Comparison of ENCODE assay signal across 8 cellular contexts in the genomic region with DNA sequence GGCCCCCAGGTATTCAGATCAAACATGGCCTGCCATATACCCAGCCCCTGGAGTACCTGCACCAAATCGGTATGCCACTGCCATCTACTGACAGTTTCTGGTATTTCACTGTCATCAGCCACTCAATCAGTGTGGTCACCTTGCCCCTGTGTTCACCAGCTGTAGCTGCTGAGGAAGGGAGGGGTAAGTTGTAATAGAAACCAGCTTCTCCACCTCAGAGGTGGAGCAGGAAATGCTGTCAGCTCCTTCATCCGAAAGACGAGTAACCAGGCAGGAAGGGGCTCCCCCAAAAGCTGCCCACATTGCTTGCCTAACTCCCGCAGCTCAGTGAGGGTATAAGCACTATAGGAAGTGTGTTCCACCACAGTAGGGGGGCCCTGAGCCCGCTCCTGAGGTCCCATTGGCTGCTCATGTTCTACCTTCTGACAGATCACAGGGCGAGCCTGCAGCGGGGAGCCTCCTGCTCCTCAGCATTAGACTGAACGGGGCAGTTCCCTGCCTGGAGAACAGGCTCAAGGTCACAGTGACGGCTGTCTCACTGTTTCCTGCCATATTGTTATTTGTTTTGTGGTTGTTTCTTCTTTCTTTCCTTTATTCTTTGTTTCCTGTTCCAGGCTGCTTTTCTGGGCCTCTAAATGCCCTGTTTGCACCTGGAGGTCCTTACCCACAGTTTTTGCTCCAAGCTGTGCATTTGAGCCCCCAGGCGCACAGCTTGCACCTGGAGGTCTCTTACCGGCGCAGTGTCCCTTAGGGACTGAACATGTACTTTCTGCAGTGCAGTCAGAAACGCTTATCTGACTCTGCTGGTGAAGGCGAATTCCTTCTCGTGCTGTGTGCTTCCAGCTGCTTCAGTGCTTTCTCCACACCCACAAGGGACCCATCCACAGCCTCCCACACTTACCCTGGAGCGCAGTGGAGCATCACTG.
A peak's percentile ranks its signal among the peaks of the same experiment; 100 is the strongest.
DNase-seq lines count a peak whose midpoint lies in the region; ATAC-seq and TF ChIP-seq lines count a peak whose summit lies in the region.

No MANE protein-coding gene starts in this region.

- DNase-seq in GM13977 (ENCODE audit: low spot score), result peak; percentile 35
- DNase-seq in HFF-Myc (ENCODE audit: extremely low read depth, low read depth), result peak; percentile 0
- peak; percentile 24 for DNase-seq in SK-N-MC (ENCODE audit: low read depth, low spot score)
- DNase-seq in activated naive CD4-positive, alpha-beta T cell treated with Interleukin-2 at 50 U/mL for 16 hours, result peak; percentile 66
- DNase-seq in right lobe of liver, result peak in 1 of 3 donors; percentile 43
- DNase-seq in osteocyte (ENCODE audit: extremely low spot score, unreplicated experiment), result no peak

- intact Hi-C loops in right lobe of liver (cut with DNase I), result no loop called here

- no peaks in the 10 kb centered on the region for H3K9me2 ChIP-seq in Loucy (replicated peaks; ENCODE audit: low read depth, low read length)

- H3K4me3 ChIP-seq in HFF-Myc (replicated peaks; ENCODE audit: low read depth, low read length) (no peak overlapping the region), Loucy (ENCODE audit: low read length, poor library complexity, severe bottlenecking) (peak overlapping the region; percentile 63), SK-N-MC (no peak overlapping the region), right lobe of liver (no peak overlapping the region)

- peak overlapping the region; percentile 29 for H3K27ac Mint-ChIP-seq in stimulated activated naive CD8-positive, alpha-beta T cell treated with anti-CD3 and anti-CD28 coated beads, Interleukin-15, Interleukin-2, amounts not matched to agents 100 ng/mL and 50 ng/mL, for 24 hours
- no peak overlapping the region for H3K27ac Mint-ChIP-seq in osteocyte (ENCODE audit: unreplicated experiment)

- no peaks in the 10 kb centered on the region for H3K36me3 Mint-ChIP-seq in stimulated activated naive CD8-positive, alpha-beta T cell treated with anti-CD3 and anti-CD28 coated beads, Interleukin-15, Interleukin-2, amounts not matched to agents 100 ng/mL and 50 ng/mL, for 24 hours (ENCODE audit: low read depth)
- peaks cover 1% of the 10 kb centered on the region for H3K36me3 Mint-ChIP-seq in osteocyte (ENCODE audit: unreplicated experiment)

- in situ Hi-C loops in GM13977 (cut with MboI; ENCODE audit: low pct_unique_long_range_greater_than_20kb, low sequenced_read_pairs, unreplicated experiment), result no loop called here

- H2AFZ ChIP-seq in Loucy (ENCODE audit: low read length), result peak overlapping the region; percentile 68

- H3K36me3 ChIP-seq in Loucy (ENCODE audit: insufficient read depth, low read length) (no peaks in the 10 kb centered on the region), SK-N-MC (ENCODE audit: insufficient read depth, low read length) (no peaks in the 10 kb centered on the region), right lobe of liver (no peaks in the 10 kb centered on the region)

- H3K4me1 ChIP-seq in Loucy (ENCODE audit: insufficient read depth, low read length, poor library complexity, severe bottlenecking) (peaks cover 13% of the 10 kb centered on the region), right lobe of liver (no peaks in the 10 kb centered on the region)

- no peaks in the 10 kb centered on the region for H4K20me1 ChIP-seq in Loucy (ENCODE audit: insufficient read depth, low read length, poor library complexity, severe bottlenecking)

- H3K27me3 Mint-ChIP-seq in stimulated activated naive CD8-positive, alpha-beta T cell treated with anti-CD3 and anti-CD28 coated beads, Interleukin-15, Interleukin-2, amounts not matched to agents 100 ng/mL and 50 ng/mL, for 24 hours, result no peaks in the 10 kb centered on the region
- no peaks in the 10 kb centered on the region for H3K27me3 Mint-ChIP-seq in osteocyte (ENCODE audit: unreplicated experiment)

- H3K9me3 ChIP-seq in Loucy (ENCODE audit: insufficient read depth, low read depth, low read length), result no peaks in the 10 kb centered on the region
- no peaks in the 10 kb centered on the region for H3K9me3 ChIP-seq in SK-N-MC (ENCODE audit: low read depth, low read length)
- H3K9me3 ChIP-seq in right lobe of liver, result no peaks in the 10 kb centered on the region

- H3K4me3 Mint-ChIP-seq in stimulated activated naive CD8-positive, alpha-beta T cell treated with anti-CD3 and anti-CD28 coated beads, Interleukin-15, Interleukin-2, amounts not matched to agents 100 ng/mL and 50 ng/mL, for 24 hours, result peak overlapping the region; percentile 70
- no peak overlapping the region for H3K4me3 Mint-ChIP-seq in osteocyte (ENCODE audit: unreplicated experiment)

- H3K9ac ChIP-seq in Loucy (ENCODE audit: low read depth, low read length, poor library complexity, severe bottlenecking) (peak overlapping the region; percentile 34), SK-N-MC (ENCODE audit: insufficient read length) (no peak overlapping the region)

- 40% methylated on average over 11 of the region's 16 CpGs for WGBS in right lobe of liver (ENCODE audit: insufficient coverage, low coverage, low lambda C conversion rate, missing lambda C conversion rate)

- peak; percentile 73 to 88 (median 84) for ATAC-seq in right lobe of liver

- TF ChIP-seq CTCF in GM13977 (IDR thresholded peaks at IDR 0.05; ENCODE audit: extremely low read depth, insufficient read depth, missing control alignments) (peak; percentile 65), HFF-Myc (IDR thresholded peaks at IDR 0.05; ENCODE audit: low read depth, low read length, missing control alignments) (no peak), Loucy (conservative IDR thresholded peaks at IDR 0.05; ENCODE audit: low read length) (peak; percentile 90), right lobe of liver (IDR thresholded peaks at IDR 0.05) (peak; percentile 33 to 54 (median 46)), osteocyte (IDR thresholded peaks at IDR 0.05) (no peak)

- H3K9me3 Mint-ChIP-seq in stimulated activated naive CD8-positive, alpha-beta T cell treated with anti-CD3 and anti-CD28 coated beads, Interleukin-15, Interleukin-2, amounts not matched to agents 100 ng/mL and 50 ng/mL, for 24 hours, result no peaks in the 10 kb centered on the region
- peaks cover 38% of the 10 kb centered on the region for H3K9me3 Mint-ChIP-seq in osteocyte (ENCODE audit: unreplicated experiment)

- no peaks in the 10 kb centered on the region for H3F3A ChIP-seq in Loucy (ENCODE audit: low read depth)

- H3K27ac ChIP-seq in SK-N-MC (no peak overlapping the region), right lobe of liver (no peak overlapping the region)

- H3K27me3 ChIP-seq in Loucy (ENCODE audit: insufficient read depth, low read length, poor library complexity, severe bottlenecking) (no peaks in the 10 kb centered on the region), right lobe of liver (no peaks in the 10 kb centered on the region)

- peak overlapping the region; percentile 70 for H3K4me2 ChIP-seq in Loucy (ENCODE audit: low read depth, low read length, poor library complexity, severe bottlenecking)

- peaks cover 15% of the 10 kb centered on the region for H3K4me1 Mint-ChIP-seq in stimulated activated naive CD8-positive, alpha-beta T cell treated with anti-CD3 and anti-CD28 coated beads, Interleukin-15, Interleukin-2, amounts not matched to agents 100 ng/mL and 50 ng/mL, for 24 hours (ENCODE audit: low read depth)
- no peaks in the 10 kb centered on the region for H3K4me1 Mint-ChIP-seq in osteocyte (ENCODE audit: unreplicated experiment)

- H3K79me2 ChIP-seq in Loucy (ENCODE audit: insufficient read depth, low read length), result no peaks in the 10 kb centered on the region

- no peak for TF ChIP-seq POLR2A in right lobe of liver (IDR thresholded peaks at IDR 0.05)

Comparison
In these comparisons a context has a peak if more than half of its experiments do, and no peak if none do; other contexts are left out.
1. CTCF ChIP-seq: peak in GM13977 (single experiment), Loucy (single experiment) and right lobe of liver (4 of 4); none in HFF-Myc (single experiment) and osteocyte (single experiment).